Comparison of ENCODE assay signal across 14 cellular contexts in the genomic region with DNA sequence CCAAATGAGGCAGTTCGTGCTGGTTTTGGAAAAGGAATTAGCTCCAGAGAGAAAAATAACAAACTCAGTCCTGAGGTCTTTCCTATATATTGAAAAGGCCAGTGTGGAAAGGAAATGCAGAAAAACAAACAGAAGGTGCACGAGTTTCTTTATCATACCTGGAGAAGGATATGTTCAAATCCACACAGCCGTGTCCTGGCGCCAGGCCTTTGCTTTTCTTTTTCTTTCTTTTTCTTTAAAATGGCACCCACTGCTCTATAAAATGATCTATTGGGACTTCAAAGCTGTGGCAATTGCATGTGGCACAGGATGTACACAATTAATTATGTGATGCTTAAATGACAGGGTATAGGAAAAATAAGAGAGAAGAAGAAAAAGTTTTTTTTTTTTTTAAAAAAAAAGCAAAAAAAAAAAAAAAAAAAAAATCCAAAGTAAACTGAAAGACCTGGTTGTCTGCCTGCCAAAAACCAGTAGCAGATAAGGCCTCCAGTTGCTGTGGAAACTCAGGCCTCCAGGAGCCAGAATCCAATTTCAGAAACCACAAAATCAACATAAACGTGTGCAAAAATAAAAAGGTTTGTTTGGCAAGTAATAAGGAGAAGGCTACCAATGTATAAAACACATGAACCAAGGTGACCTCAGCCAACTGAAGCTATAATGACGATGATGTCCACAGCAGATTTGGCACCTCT.
DNase-seq lines count a peak whose midpoint lies in the region; ATAC-seq, FAIRE-seq and TF ChIP-seq lines count a peak whose summit lies in the region.
"Had no signal": no experiment of that assay in that cellular context is flagged by ENCODE, and none has a peak within 500 bp of the region (broad histone marks: within the 10 kb centered on the region; RNA-seq: fewer than 3 reads in every experiment).

No MANE protein-coding gene starts in this region.

- no peak overlapping the region for H3K4me3 Mint-ChIP-seq in stimulated activated effector memory CD8-positive, alpha-beta T cell treated with anti-CD3 and anti-CD28 coated beads, Interleukin-12 subunit alpha, Interleukin-12 subunit beta, amount 100 ng/mL, for 72 hours
- no peak overlapping the region for H3K4me3 Mint-ChIP-seq in activated CD4-positive, alpha-beta memory T cell treated with anti-CD3 and anti-CD28 coated beads, Interleukin-2, amount 10 ng/mL, durations not matched to agents 7 days and 5 days

- peak overlapping the region; percentile 14 to 74 (median 38) for H3K27ac ChIP-seq in pancreas
- H3K27ac ChIP-seq: coronary artery had no signal

- POLR2A ChIA-PET in activated CD4-positive, alpha-beta memory T cell treated with anti-CD3 and anti-CD28 coated beads, Interleukin-2, amount 10 ng/mL, durations not matched to agents 7 days and 5 days (lab: Charles Lee) = no interaction called here

- 19 to 22% methylated on average over 6 of the region's 6 CpGs for WGBS in pancreas, 2 donors

- DNase-seq in H4 (ENCODE audit: low spot score) (peak; percentile 95), NCI-H2081 (lab: John Stamatoyannopoulos, UW) (peak; percentile 95 to 99), SW480 (ENCODE audit: low spot score) (peak; percentile 4), pancreas (peak in 5 of 6 donors; percentile 53 to 85 (median 79)), T1000 (lab: John Stamatoyannopoulos, UW) (no peak)
- DNase-seq in stimulated activated effector memory CD8-positive, alpha-beta T cell treated with anti-CD3 and anti-CD28 coated beads, Interleukin-12 subunit alpha, Interleukin-12 subunit beta, amount 100 ng/mL, for 72 hours (ENCODE audit: low spot score in 2 of 2) = no peak
- DNase-seq in activated CD4-positive, alpha-beta memory T cell treated with anti-CD3 and anti-CD28 coated beads, Interleukin-2, amount 10 ng/mL, durations not matched to agents 7 days and 5 days = no peak
- DNase-seq: activated CD4-positive, alpha-beta T cell treated with anti-CD3 and anti-CD28 coated beads for 4 hours; activated naive CD4-positive, alpha-beta T cell; C1 segment of cervical spinal cord; posterior cingulate gyrus; Right ventricle myocardium superior had no signal

- intact Hi-C loops in pancreas (cut with DNase I) = no loop called here

- no peaks in the 10 kb centered on the region for H3K27me3 Mint-ChIP-seq in activated CD4-positive, alpha-beta memory T cell treated with anti-CD3 and anti-CD28 coated beads, Interleukin-2, amount 10 ng/mL, durations not matched to agents 7 days and 5 days

- peak overlapping the region in 2 of 4 donors; percentile 3 to 22 for H3K4me3 ChIP-seq in pancreas
- H3K4me3 ChIP-seq: coronary artery had no signal

- H3K36me3 Mint-ChIP-seq in stimulated activated effector memory CD8-positive, alpha-beta T cell treated with anti-CD3 and anti-CD28 coated beads, Interleukin-12 subunit alpha, Interleukin-12 subunit beta, amount 100 ng/mL, for 72 hours = no peaks in the 10 kb centered on the region
- no peaks in the 10 kb centered on the region for H3K36me3 Mint-ChIP-seq in activated CD4-positive, alpha-beta memory T cell treated with anti-CD3 and anti-CD28 coated beads, Interleukin-2, amount 10 ng/mL, durations not matched to agents 7 days and 5 days (ENCODE audit: low read depth)

- no peaks in the 10 kb centered on the region for H3K4me1 Mint-ChIP-seq in stimulated activated effector memory CD8-positive, alpha-beta T cell treated with anti-CD3 and anti-CD28 coated beads, Interleukin-12 subunit alpha, Interleukin-12 subunit beta, amount 100 ng/mL, for 72 hours
- no peaks in the 10 kb centered on the region for H3K4me1 Mint-ChIP-seq in activated CD4-positive, alpha-beta memory T cell treated with anti-CD3 and anti-CD28 coated beads, Interleukin-2, amount 10 ng/mL, durations not matched to agents 7 days and 5 days

- H3K27ac Mint-ChIP-seq in stimulated activated effector memory CD8-positive, alpha-beta T cell treated with anti-CD3 and anti-CD28 coated beads, Interleukin-12 subunit alpha, Interleukin-12 subunit beta, amount 100 ng/mL, for 72 hours = no peak overlapping the region
- no peak overlapping the region for H3K27ac Mint-ChIP-seq in activated CD4-positive, alpha-beta memory T cell treated with anti-CD3 and anti-CD28 coated beads, Interleukin-2, amount 10 ng/mL, durations not matched to agents 7 days and 5 days

- CTCF ChIA-PET in activated CD4-positive, alpha-beta memory T cell treated with anti-CD3 and anti-CD28 coated beads, Interleukin-2, amount 10 ng/mL, durations not matched to agents 7 days and 5 days (lab: Charles Lee) = no interaction called here

- H3K9me3 Mint-ChIP-seq in stimulated activated effector memory CD8-positive, alpha-beta T cell treated with anti-CD3 and anti-CD28 coated beads, Interleukin-12 subunit alpha, Interleukin-12 subunit beta, amount 100 ng/mL, for 72 hours = peaks cover 4% of the 10 kb centered on the region
- peaks cover 4% of the 10 kb centered on the region for H3K9me3 Mint-ChIP-seq in activated CD4-positive, alpha-beta memory T cell treated with anti-CD3 and anti-CD28 coated beads, Interleukin-2, amount 10 ng/mL, durations not matched to agents 7 days and 5 days

- peak; percentile 91 to 94 (median 92) for ATAC-seq in pancreas
- ATAC-seq in stimulated activated effector memory CD8-positive, alpha-beta T cell treated with anti-CD3 and anti-CD28 coated beads, Interleukin-12 subunit alpha, Interleukin-12 subunit beta, amount 100 ng/mL, for 72 hours = no peak
- ATAC-seq in HG03097 (IDR thresholded peaks at IDR 0.05; ENCODE audit: low FRiP score, unreplicated experiment) = no peak

- no peaks in the 10 kb centered on the region for H3K27me3 ChIP-seq in pancreas

- no peaks in the 10 kb centered on the region for H3K36me3 ChIP-seq in pancreas

- no peak for FAIRE-seq in pancreas (lab: Jason Lieb, UNC)

- no peak for TF ChIP-seq CTCF in pancreas (IDR thresholded peaks at IDR 0.05)

- H3K4me1 ChIP-seq in pancreas = peaks cover 8 to 39% (median 21%) of the 10 kb centered on the region in 3 donors

- H3K9me3 ChIP-seq in pancreas = no peaks in the 10 kb centered on the region

Comparison
In these comparisons a context has a peak if more than half of its experiments do, and no peak if none do; other contexts are left out.
1. DNase-seq: peak in H4 (single experiment), NCI-H2081 (2 of 2), SW480 (single experiment) and pancreas (5 of 6); none in T1000 (single experiment), stimulated activated effector memory CD8-positive, alpha-beta T cell treated with anti-CD3 and anti-CD28 coated beads, Interleukin-12 subunit alpha, Interleukin-12 subunit beta, amount 100 ng/mL, for 72 hours (0 of 2) and activated CD4-positive, alpha-beta memory T cell treated with anti-CD3 and anti-CD28 coated beads, Interleukin-2, amount 10 ng/mL, durations not matched to agents 7 days and 5 days (single experiment).
2. ATAC-seq: peak in pancreas (4 of 4); none in stimulated activated effector memory CD8-positive, alpha-beta T cell treated with anti-CD3 and anti-CD28 coated beads, Interleukin-12 subunit alpha, Interleukin-12 subunit beta, amount 100 ng/mL, for 72 hours (single experiment) and HG03097 (single experiment).